Comparison of ENCODE assay signal across 9 cellular contexts in the genomic region with DNA sequence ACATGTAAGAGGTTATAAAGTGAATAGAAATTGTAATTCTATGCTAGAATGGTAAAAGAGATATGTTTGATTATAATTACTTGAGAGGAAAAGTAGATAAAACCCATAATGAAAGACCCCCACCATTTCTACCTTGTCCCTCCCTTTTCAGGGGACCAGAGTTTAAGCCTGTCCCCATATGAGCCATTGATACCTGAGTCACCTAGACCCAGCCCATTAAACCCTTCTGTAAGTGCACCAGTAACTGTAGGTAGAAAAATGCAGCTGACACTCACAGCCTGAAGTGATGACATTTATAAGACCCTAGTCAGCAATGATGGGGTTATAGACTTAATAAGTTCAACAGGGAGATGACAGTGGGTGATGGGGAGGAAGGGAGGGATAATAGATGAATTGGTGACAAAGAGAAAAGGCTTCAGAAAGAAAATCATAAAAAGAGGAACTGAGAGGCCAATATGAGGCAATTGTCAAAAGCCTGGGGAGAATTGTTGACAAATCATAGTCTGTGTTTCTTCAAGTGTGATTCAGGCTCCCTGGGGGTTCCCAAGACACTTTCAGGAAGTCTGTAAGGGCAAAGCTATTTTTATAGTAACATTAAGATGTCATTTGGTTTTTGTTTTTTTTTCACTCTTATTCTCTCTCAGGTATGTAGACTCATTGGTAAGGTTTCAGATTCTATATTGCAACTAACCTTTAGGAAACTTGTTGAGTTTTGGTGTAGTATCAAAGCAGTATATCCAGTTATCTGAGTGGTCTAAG.
DNase-seq lines count a peak whose midpoint lies in the region; ATAC-seq, FAIRE-seq and TF ChIP-seq lines count a peak whose summit lies in the region.
"Had no signal": no experiment of that assay in that cellular context is flagged by ENCODE, and none has a peak within 500 bp of the region (broad histone marks: within the 10 kb centered on the region; RNA-seq: fewer than 3 reads in every experiment).

No MANE protein-coding gene starts in this region.

- H3K4me3 ChIP-seq in adipocyte (ENCODE audit: low read length) (no peak overlapping the region), adrenal gland (no peak overlapping the region)

- no peak for TF ChIP-seq POLR2A in adrenal gland (IDR thresholded peaks at IDR 0.05)

- H3K4me1 ChIP-seq in adipocyte (ENCODE audit: control insufficient read depth, insufficient read depth, low read length): peaks cover 9% of the 10 kb centered on the region
- no peaks in the 10 kb centered on the region for H3K4me1 ChIP-seq in adrenal gland (replicated peaks in 1 of 2)

- DNase-seq in GM18507 (ENCODE audit: extremely low spot score, insufficient read length, low read depth) (peak; percentile 37), adipocyte (ENCODE audit: low read depth) (peak; percentile 7), GM03348 (ENCODE audit: low spot score) (no peak), NCI-H1436 treated with DMSO at 0.1 percent for 48 hours (lab: John Stamatoyannopoulos, UW) (no peak), adrenal gland (no peak), NCI-H2029 (lab: John Stamatoyannopoulos, UW) (no peak)

- intact Hi-C loops in adrenal gland (cut with DNase I): no loop called here

- ATAC-seq in GM21528 (IDR thresholded peaks at IDR 0.05; ENCODE audit: low FRiP score, unreplicated experiment) (peak; percentile 99), HG03354 (IDR thresholded peaks at IDR 0.05; ENCODE audit: poor library complexity, severe bottlenecking, unreplicated experiment) (peak; percentile 99)

- peak; percentile 95 for FAIRE-seq in GM18507 (lab: Jason Lieb, UNC)
- FAIRE-seq: TTC549 had no signal

- H3K27me3 ChIP-seq in adipocyte (replicated peaks; ENCODE audit: control insufficient read depth, insufficient read depth, low read length) (peaks cover 3% of the 10 kb centered on the region), adrenal gland (no peaks in the 10 kb centered on the region)

- H3K9me3 ChIP-seq in adipocyte (ENCODE audit: control insufficient read depth, low read length): no peaks in the 10 kb centered on the region
- no peaks in the 10 kb centered on the region for H3K9me3 ChIP-seq in adrenal gland (replicated peaks in 1 of 3)

- H3K36me3 ChIP-seq in adipocyte (ENCODE audit: control insufficient read depth, insufficient read depth, low read length, severe bottlenecking) (no peaks in the 10 kb centered on the region), adrenal gland (replicated peaks in 1 of 2) (no peaks in the 10 kb centered on the region)

- no peak overlapping the region for H3K27ac ChIP-seq in adrenal gland

- no peak for TF ChIP-seq CTCF in adrenal gland (IDR thresholded peaks at IDR 0.05)

- H3K9ac ChIP-seq in adipocyte (ENCODE audit: low read length): no peak overlapping the region

Comparison
In these comparisons a context has a peak if more than half of its experiments do, and no peak if none do; other contexts are left out.
1. DNase-seq: peak in GM18507 (single experiment) and adipocyte (single experiment); none in GM03348 (single experiment), NCI-H1436 treated with DMSO at 0.1 percent for 48 hours (single experiment), adrenal gland (0 of 7) and NCI-H2029 (single experiment).